Comparison of ENCODE assay signal across 1 cellular context in the genomic region with DNA sequence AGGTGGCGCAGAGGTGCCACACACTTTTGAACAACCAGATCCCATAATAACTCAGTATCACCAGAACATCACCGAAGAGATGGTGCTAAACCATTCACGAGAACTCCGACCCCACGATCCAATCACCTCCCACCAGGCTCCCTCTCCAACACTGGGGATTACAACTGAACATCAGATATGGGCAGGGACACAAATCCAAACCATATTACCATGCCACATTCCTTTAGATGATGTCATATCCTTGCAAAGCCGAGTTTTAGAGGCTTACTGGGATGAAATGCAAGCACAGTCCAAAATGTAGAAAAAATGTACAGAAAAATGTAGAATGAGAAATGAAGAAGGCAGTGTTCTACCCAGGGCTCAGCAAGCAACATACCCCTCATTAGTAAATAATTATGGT.
TF ChIP-seq lines count a peak whose summit lies in the region.

No MANE protein-coding gene starts in this region.

TF ChIP-seq in neural cell, 6 proteins besides CTCF, POLR2A, EP300 and RAD21 (continued from another document):
- TF ChIP-seq SMC3 (conservative IDR thresholded peaks at IDR 0.05; ENCODE audit: poor library complexity) (no peak), POLR2AphosphoS5 (IDR thresholded peaks at IDR 0.05) (no peak), TAF1 (IDR thresholded peaks at IDR 0.05; ENCODE audit: low read depth) (no peak), MXI1 (conservative IDR thresholded peaks at IDR 0.05; ENCODE audit: poor library complexity, severe bottlenecking) (no peak)
